In genomic region chr16:14405611-14406537, GRCh38 we compare ENCODE assay signal across 8 cellular contexts.
DNase-seq lines count a peak whose midpoint lies in the region; ATAC-seq and TF ChIP-seq lines count a peak whose summit lies in the region.

No MANE protein-coding gene starts in this region.

- H3K27ac Mint-ChIP-seq in endodermal cell = no peak overlapping the region

- no peak overlapping the region for H3K4me3 Mint-ChIP-seq in endodermal cell

- no peaks in the 10 kb centered on the region for H3K36me3 ChIP-seq in GM23248 (ENCODE audit: low read depth)
- H3K36me3 ChIP-seq in Karpas-422 (ENCODE audit: insufficient read depth, low read length) = no peaks in the 10 kb centered on the region
- H3K36me3 ChIP-seq in endodermal cell (ENCODE audit: control insufficient read depth, insufficient read depth, low read length) = no peaks in the 10 kb centered on the region

- H3K79me2 ChIP-seq in GM23248 (ENCODE audit: insufficient read depth) (no peaks in the 10 kb centered on the region), Karpas-422 (ENCODE audit: low read length) (no peaks in the 10 kb centered on the region)

- H2AFZ ChIP-seq in GM23248 (no peak overlapping the region), Karpas-422 (ENCODE audit: low read length) (no peak overlapping the region)

- no peak overlapping the region for H3K4me2 ChIP-seq in GM23248 (ENCODE audit: unreplicated experiment)
- H3K4me2 ChIP-seq in Karpas-422 (ENCODE audit: low read depth, low read length, poor library complexity, severe bottlenecking) = no peak overlapping the region

- no peaks in the 10 kb centered on the region for H4K20me1 ChIP-seq in GM23248 (ENCODE audit: insufficient read depth)
- no peaks in the 10 kb centered on the region for H4K20me1 ChIP-seq in Karpas-422 (ENCODE audit: insufficient read depth, low read depth, low read length)

- H3K27me3 ChIP-seq in GM23248 (replicated peaks; ENCODE audit: insufficient read depth) (no peaks in the 10 kb centered on the region), Karpas-422 (ENCODE audit: low read length) (no peaks in the 10 kb centered on the region), endodermal cell (ENCODE audit: control insufficient read depth, insufficient read depth, low read length, poor library complexity, severe bottlenecking) (no peaks in the 10 kb centered on the region)

- peak; percentile 88 for ATAC-seq in GM18861 (IDR thresholded peaks at IDR 0.05; ENCODE audit: unreplicated experiment)

- WGBS in GM23248 (ENCODE audit: low coverage in 1 of 2, low lambda C conversion rate in 2 of 2, missing lambda C conversion rate in 2 of 2), 2 experiments = 43 to 56% methylated on average over 29 to 37 of the region's 43 CpGs
- 81 to 85% methylated on average over 15 to 43 of the region's 43 CpGs for WGBS in endodermal cell (ENCODE audit: insufficient coverage in 1 of 2, insufficient read length in 1 of 2), 2 experiments

- H3K9me3 Mint-ChIP-seq in endodermal cell = no peaks in the 10 kb centered on the region

- DNase-seq in GM23248 (peak; percentile 61), Karpas-422 (peak; percentile 68), endodermal cell (peak; percentile 97), NCI-H2107 treated with DMSO at 0.1 percent for 48 hours (lab: John Stamatoyannopoulos, UW; ENCODE audit: unreplicated experiment) (no peak), kidney glomerular epithelial cell (lab: John Stamatoyannopoulos, UW) (no peak), NCI-H2171 treated with DMSO at 0.1 percent for 48 hours (lab: John Stamatoyannopoulos, UW) (no peak)
- peak; percentile 23 for DNase-seq in stimulated activated CD4-positive, alpha-beta T cell treated with anti-CD3 and anti-CD28 coated beads, Interleukin-4, amount 100 ng/mL, for 1 hour

- H3F3A ChIP-seq in GM23248 (ENCODE audit: insufficient read depth) = peaks cover 6% of the 10 kb centered on the region; the same call in 1 of the 2 replicates

- H3K4me1 ChIP-seq in GM23248 (ENCODE audit: insufficient read depth) (no peaks in the 10 kb centered on the region; the same call in 1 of the 2 replicates), Karpas-422 (ENCODE audit: low read length) (no peaks in the 10 kb centered on the region), endodermal cell (ENCODE audit: control insufficient read depth, insufficient read depth, low read length) (no peaks in the 10 kb centered on the region)

- no peak for TF ChIP-seq CTCF in endodermal cell (conservative IDR thresholded peaks at IDR 0.05)

- H3K4me1 Mint-ChIP-seq in endodermal cell = peaks cover 6% of the 10 kb centered on the region

- no peaks in the 10 kb centered on the region for H3K27me3 Mint-ChIP-seq in endodermal cell (ENCODE audit: insufficient read depth)

- in situ Hi-C loops in GM23248 (cut with MboI) = no loop called here

- no peak overlapping the region for H3K4me3 ChIP-seq in GM23248
- no peak overlapping the region for H3K4me3 ChIP-seq in Karpas-422 (ENCODE audit: low read length)
- H3K4me3 ChIP-seq in endodermal cell (ENCODE audit: low read length) = no peak overlapping the region

- H3K9me2 ChIP-seq in GM23248 (ENCODE audit: insufficient read depth) (no peaks in the 10 kb centered on the region), Karpas-422 (replicated peaks; ENCODE audit: insufficient read depth, low read length) (no peaks in the 10 kb centered on the region)

- H3K9me3 ChIP-seq in GM23248 (ENCODE audit: low read depth) = no peaks in the 10 kb centered on the region
- no peaks in the 10 kb centered on the region for H3K9me3 ChIP-seq in Karpas-422 (ENCODE audit: low read length)
- no peaks in the 10 kb centered on the region for H3K9me3 ChIP-seq in endodermal cell (ENCODE audit: control insufficient read depth, low read length)

- H3K9ac ChIP-seq in GM23248 = no peak overlapping the region
- H3K9ac ChIP-seq in Karpas-422 (ENCODE audit: low read length) = no peak overlapping the region
- no peak overlapping the region for H3K9ac ChIP-seq in endodermal cell (ENCODE audit: extremely low read depth, low read length, poor library complexity, severe bottlenecking)

- no peaks in the 10 kb centered on the region for H3K36me3 Mint-ChIP-seq in endodermal cell (ENCODE audit: low read depth)

- H3K27ac ChIP-seq in GM23248 (no peak overlapping the region), Karpas-422 (ENCODE audit: low read length) (no peak overlapping the region), endodermal cell (ENCODE audit: low read depth, low read length) (no peak overlapping the region)

Comparison
In these comparisons a context has a peak if more than half of its experiments do, and no peak if none do; other contexts are left out.
1. DNase-seq: peak in GM23248 (single experiment), Karpas-422 (single experiment), endodermal cell (single experiment) and stimulated activated CD4-positive, alpha-beta T cell treated with anti-CD3 and anti-CD28 coated beads, Interleukin-4, amount 100 ng/mL, for 1 hour (single experiment); none in NCI-H2107 treated with DMSO at 0.1 percent for 48 hours (single experiment), kidney glomerular epithelial cell (single experiment) and NCI-H2171 treated with DMSO at 0.1 percent for 48 hours (single experiment).